ENCODE assay signal across 8 cellular contexts in the genomic region with DNA sequence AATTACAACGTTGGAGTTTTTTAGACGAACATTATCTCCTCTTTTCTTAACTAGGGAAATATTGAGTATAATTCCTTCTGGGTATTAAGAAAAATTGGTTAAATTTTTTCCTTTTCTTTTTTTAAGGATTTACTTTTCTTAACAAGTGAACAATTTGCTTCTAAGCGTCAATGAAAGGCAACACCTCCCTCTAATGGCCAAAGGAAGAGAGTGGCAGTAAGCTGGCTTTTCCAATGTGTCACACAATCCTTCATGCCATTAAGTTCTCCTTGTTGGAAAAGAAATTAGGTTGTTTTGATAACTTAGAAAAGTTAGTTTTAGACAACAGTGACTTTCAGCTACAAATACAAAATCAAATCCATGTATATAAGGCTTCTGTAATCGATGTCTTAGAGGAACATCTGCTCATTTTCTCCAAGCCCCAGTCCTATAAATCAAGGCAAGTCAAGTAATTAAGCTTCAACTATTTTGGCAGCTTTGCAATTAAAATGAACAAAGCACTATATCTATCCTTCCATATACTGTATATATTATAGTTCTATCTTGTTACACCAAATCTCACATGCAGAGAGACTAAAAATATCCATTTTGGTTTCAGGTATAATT.
DNase-seq lines count a peak whose midpoint lies in the region; ATAC-seq, FAIRE-seq and TF ChIP-seq lines count a peak whose summit lies in the region.

No MANE protein-coding gene starts in this region.

- H3K4me3 ChIP-seq in NB4 (ENCODE audit: low read depth, low read length), result no peak overlapping the region
- H3K4me3 ChIP-seq in astrocyte (ENCODE audit: insufficient read depth, low read depth, low read length), result no peak overlapping the region
- no peak overlapping the region for H3K4me3 ChIP-seq in tibial nerve

- no peak for ATAC-seq in naive thymus-derived CD8-positive, alpha-beta T cell
- ATAC-seq in GM18511 (IDR thresholded peaks at IDR 0.05; ENCODE audit: unreplicated experiment), result no peak

- H3K9ac ChIP-seq in astrocyte (ENCODE audit: low read length), result no peak overlapping the region

- peaks cover 2% of the 10 kb centered on the region for H3K36me3 Mint-ChIP-seq in astrocyte (ENCODE audit: low read depth, unreplicated experiment)
- H3K36me3 Mint-ChIP-seq in naive thymus-derived CD8-positive, alpha-beta T cell, result peaks cover 10 to 49% (median 17%) of the 10 kb centered on the region in 3 donors

- peak in 1 of 2 donors; percentile 18 for TF ChIP-seq EP300 in tibial nerve (IDR thresholded peaks at IDR 0.05)

- H3K27me3 ChIP-seq in astrocyte (ENCODE audit: insufficient read depth, low read length), result no peaks in the 10 kb centered on the region
- H3K27me3 ChIP-seq in tibial nerve, result no peaks in the 10 kb centered on the region

- 10 to 13% methylated on average over 4 of the region's 4 CpGs for WGBS in tibial nerve, 2 donors

- peaks cover 4% of the 10 kb centered on the region for H4K20me1 ChIP-seq in astrocyte (ENCODE audit: insufficient read depth, low read length)

- no peak overlapping the region for H3K4me3 Mint-ChIP-seq in astrocyte (ENCODE audit: unreplicated experiment)
- no peak overlapping the region for H3K4me3 Mint-ChIP-seq in naive thymus-derived CD8-positive, alpha-beta T cell

- H3K36me3 ChIP-seq in astrocyte (ENCODE audit: insufficient read depth, low read length), result peaks cover 9% of the 10 kb centered on the region
- H3K36me3 ChIP-seq in tibial nerve, result peaks cover 0 to 21% (median 7%) of the 10 kb centered on the region in 3 donors

- H3K4me2 ChIP-seq in astrocyte (ENCODE audit: low read length), result no peak overlapping the region

- peak; percentile 47 for TF ChIP-seq CTCF in NB4 (IDR thresholded peaks at IDR 0.05; ENCODE audit: low read depth, low read length)
- peak; percentile 91 for TF ChIP-seq CTCF in astrocyte (IDR thresholded peaks at IDR 0.05; ENCODE audit: insufficient read depth, low read depth, low read length)
- peak; percentile 50 to 84 (median 66) for TF ChIP-seq CTCF in tibial nerve (IDR thresholded peaks at IDR 0.05)

- H2AFZ ChIP-seq in astrocyte (ENCODE audit: low read depth, low read length), result no peak overlapping the region

- H3K4me1 Mint-ChIP-seq in astrocyte (ENCODE audit: low read depth, unreplicated experiment), result peaks cover 3% of the 10 kb centered on the region
- peaks cover 0 to 5% (median 2%) of the 10 kb centered on the region in 4 donors for H3K4me1 Mint-ChIP-seq in naive thymus-derived CD8-positive, alpha-beta T cell

- H3K9me3 ChIP-seq in astrocyte (ENCODE audit: insufficient read depth, low read depth, low read length), result no peaks in the 10 kb centered on the region
- no peaks in the 10 kb centered on the region for H3K9me3 ChIP-seq in tibial nerve

- H3K9me3 Mint-ChIP-seq in astrocyte (ENCODE audit: unreplicated experiment), result no peaks in the 10 kb centered on the region
- peaks cover 0 to 2% (median 0%) of the 10 kb centered on the region in 9 donors for H3K9me3 Mint-ChIP-seq in naive thymus-derived CD8-positive, alpha-beta T cell

- no peaks in the 10 kb centered on the region for H3K79me2 ChIP-seq in astrocyte (ENCODE audit: insufficient read depth, low read length)

- DNase-seq in GM04503 (ENCODE audit: low read depth), result peak; percentile 25
- peak; percentile 36 for DNase-seq in NB4 (ENCODE audit: low read depth)
- peak; percentile 46 for DNase-seq in astrocyte (ENCODE audit: low read depth)
- peak; percentile 76 for DNase-seq in inferior parietal cortex (ENCODE audit: extremely low spot score)
- DNase-seq in tibial nerve (ENCODE audit: low spot score in 2 of 2), result no peak
- no peak for DNase-seq in DMS79 treated with DMSO at 0.1 percent for 48 hours (lab: John Stamatoyannopoulos, UW)
- no peak for DNase-seq in naive thymus-derived CD8-positive, alpha-beta T cell

- peak; percentile 82 for FAIRE-seq in astrocyte (lab: Jason Lieb, UNC)

- H3K27me3 Mint-ChIP-seq in astrocyte (ENCODE audit: low read depth, unreplicated experiment), result no peaks in the 10 kb centered on the region
- H3K27me3 Mint-ChIP-seq in naive thymus-derived CD8-positive, alpha-beta T cell, result no peaks in the 10 kb centered on the region

- no peak for TF ChIP-seq POLR2A in NB4 (IDR thresholded peaks at IDR 0.05; ENCODE audit: extremely low read depth, insufficient read length)
- TF ChIP-seq POLR2A in tibial nerve (IDR thresholded peaks at IDR 0.05), result no peak

- H3K4me1 ChIP-seq in astrocyte (ENCODE audit: insufficient read depth, low read length) (no peaks in the 10 kb centered on the region), tibial nerve (no peaks in the 10 kb centered on the region)

- no peak overlapping the region for H3K27ac Mint-ChIP-seq in astrocyte (ENCODE audit: unreplicated experiment)
- H3K27ac Mint-ChIP-seq in naive thymus-derived CD8-positive, alpha-beta T cell, result peak overlapping the region in 1 of 10 donors; percentile 17

- POLR2A ChIA-PET in naive thymus-derived CD8-positive, alpha-beta T cell (lab: Charles Lee), result no interaction called here

- H3K27ac ChIP-seq in astrocyte (ENCODE audit: low read depth, low read length) (no peak overlapping the region), tibial nerve (no peak overlapping the region)

Comparison
In these comparisons a context has a peak if more than half of its experiments do, and no peak if none do; other contexts are left out.
1. DNase-seq: peak in GM04503 (single experiment), NB4 (single experiment), astrocyte (single experiment) and inferior parietal cortex (single experiment); none in tibial nerve (0 of 2), DMS79 treated with DMSO at 0.1 percent for 48 hours (single experiment) and naive thymus-derived CD8-positive, alpha-beta T cell (0 of 10).
2. Peak in every context shown above with its lines, with median percentiles within 50 percentile points of each other: CTCF ChIP-seq.